Comparison of ENCODE assay signal across 1 cellular context in the genomic region with DNA sequence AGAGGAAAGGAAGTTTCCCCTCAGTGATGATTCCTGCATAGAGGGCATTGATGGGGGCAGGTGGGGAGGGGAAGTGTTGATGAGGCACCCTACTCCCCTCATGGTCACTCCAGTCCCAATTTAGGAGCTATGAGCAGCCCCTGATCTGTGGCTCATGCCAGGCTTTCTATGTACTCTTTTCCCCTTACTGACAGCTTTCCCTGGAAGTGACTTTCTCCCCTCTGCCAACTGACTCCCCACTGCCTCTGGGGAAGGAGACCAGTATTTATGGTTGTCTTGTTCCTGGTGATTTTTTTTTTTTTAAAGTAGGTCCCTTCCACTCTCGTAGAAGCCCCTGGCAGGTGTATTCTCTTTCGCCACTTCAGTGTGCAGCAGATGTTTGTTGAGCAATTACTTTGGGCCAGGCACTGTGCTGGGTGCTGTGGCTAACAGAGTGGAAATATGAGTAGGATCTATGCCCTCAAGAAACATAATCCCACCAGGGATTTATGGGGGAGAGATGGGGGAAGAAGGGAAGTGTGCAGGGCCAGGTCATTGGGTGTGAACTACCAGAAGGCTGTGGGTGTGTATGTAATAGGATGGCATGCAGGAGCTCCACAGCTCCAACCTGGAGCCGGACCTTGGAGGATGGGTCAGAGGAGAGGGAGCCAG.
TF ChIP-seq lines count a peak whose summit lies in the region.

No MANE protein-coding gene starts in this region.

TF ChIP-seq in K562, 482 proteins besides CTCF, POLR2A, EP300 and RAD21 (continued from another document):
- TF ChIP-seq, protein P1, sequence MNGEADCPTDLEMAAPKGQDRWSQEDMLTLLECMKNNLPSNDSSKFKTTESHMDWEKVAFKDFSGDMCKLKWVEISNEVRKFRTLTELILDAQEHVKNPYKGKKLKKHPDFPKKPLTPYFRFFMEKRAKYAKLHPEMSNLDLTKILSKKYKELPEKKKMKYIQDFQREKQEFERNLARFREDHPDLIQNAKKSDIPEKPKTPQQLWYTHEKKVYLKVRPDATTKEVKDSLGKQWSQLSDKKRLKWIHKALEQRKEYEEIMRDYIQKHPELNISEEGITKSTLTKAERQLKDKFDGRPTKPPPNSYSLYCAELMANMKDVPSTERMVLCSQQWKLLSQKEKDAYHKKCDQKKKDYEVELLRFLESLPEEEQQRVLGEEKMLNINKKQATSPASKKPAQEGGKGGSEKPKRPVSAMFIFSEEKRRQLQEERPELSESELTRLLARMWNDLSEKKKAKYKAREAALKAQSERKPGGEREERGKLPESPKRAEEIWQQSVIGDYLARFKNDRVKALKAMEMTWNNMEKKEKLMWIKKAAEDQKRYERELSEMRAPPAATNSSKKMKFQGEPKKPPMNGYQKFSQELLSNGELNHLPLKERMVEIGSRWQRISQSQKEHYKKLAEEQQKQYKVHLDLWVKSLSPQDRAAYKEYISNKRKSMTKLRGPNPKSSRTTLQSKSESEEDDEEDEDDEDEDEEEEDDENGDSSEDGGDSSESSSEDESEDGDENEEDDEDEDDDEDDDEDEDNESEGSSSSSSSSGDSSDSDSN (IDR thresholded peaks at IDR 0.05; ENCODE audit: borderline replicate concordance in 1 of 2, low read depth in 2 of 2, low read length in 2 of 2): no peak
- TF ChIP-seq ZBED1 (IDR thresholded peaks at IDR 0.05): no peak
- no peak for TF ChIP-seq BCOR (IDR thresholded peaks at IDR 0.05)
- no peak for TF ChIP-seq NCOA4 (IDR thresholded peaks at IDR 0.05; ENCODE audit: partially characterized antibody)
- no peak for TF ChIP-seq SREBF2 (CRISPR knock-in tag; IDR thresholded peaks at IDR 0.05)
- TF ChIP-seq, protein P2, sequence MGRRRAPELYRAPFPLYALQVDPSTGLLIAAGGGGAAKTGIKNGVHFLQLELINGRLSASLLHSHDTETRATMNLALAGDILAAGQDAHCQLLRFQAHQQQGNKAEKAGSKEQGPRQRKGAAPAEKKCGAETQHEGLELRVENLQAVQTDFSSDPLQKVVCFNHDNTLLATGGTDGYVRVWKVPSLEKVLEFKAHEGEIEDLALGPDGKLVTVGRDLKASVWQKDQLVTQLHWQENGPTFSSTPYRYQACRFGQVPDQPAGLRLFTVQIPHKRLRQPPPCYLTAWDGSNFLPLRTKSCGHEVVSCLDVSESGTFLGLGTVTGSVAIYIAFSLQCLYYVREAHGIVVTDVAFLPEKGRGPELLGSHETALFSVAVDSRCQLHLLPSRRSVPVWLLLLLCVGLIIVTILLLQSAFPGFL (CRISPR knock-in tag; IDR thresholded peaks at IDR 0.05): no peak
- TF ChIP-seq, protein P3, sequence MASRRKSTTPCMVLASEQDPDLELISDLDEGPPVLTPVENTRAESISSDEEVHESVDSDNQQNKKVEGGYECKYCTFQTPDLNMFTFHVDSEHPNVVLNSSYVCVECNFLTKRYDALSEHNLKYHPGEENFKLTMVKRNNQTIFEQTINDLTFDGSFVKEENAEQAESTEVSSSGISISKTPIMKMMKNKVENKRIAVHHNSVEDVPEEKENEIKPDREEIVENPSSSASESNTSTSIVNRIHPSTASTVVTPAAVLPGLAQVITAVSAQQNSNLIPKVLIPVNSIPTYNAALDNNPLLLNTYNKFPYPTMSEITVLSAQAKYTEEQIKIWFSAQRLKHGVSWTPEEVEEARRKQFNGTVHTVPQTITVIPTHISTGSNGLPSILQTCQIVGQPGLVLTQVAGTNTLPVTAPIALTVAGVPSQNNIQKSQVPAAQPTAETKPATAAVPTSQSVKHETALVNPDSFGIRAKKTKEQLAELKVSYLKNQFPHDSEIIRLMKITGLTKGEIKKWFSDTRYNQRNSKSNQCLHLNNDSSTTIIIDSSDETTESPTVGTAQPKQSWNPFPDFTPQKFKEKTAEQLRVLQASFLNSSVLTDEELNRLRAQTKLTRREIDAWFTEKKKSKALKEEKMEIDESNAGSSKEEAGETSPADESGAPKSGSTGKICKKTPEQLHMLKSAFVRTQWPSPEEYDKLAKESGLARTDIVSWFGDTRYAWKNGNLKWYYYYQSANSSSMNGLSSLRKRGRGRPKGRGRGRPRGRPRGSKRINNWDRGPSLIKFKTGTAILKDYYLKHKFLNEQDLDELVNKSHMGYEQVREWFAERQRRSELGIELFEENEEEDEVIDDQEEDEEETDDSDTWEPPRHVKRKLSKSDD (conservative IDR thresholded peaks at IDR 0.05; ENCODE audit: low read length): no peak
- no peak for TF ChIP-seq ZNF175 (CRISPR knock-in tag; IDR thresholded peaks at IDR 0.05; ENCODE audit: low read depth)
- TF ChIP-seq MAZ (CRISPR knock-in tag; conservative IDR thresholded peaks at IDR 0.05 in 1 of 2, IDR thresholded peaks at IDR 0.05 in 1 of 2): no peak
- TF ChIP-seq TRIM24 (IDR thresholded peaks at IDR 0.05): no peak
- TF ChIP-seq, protein P4, sequence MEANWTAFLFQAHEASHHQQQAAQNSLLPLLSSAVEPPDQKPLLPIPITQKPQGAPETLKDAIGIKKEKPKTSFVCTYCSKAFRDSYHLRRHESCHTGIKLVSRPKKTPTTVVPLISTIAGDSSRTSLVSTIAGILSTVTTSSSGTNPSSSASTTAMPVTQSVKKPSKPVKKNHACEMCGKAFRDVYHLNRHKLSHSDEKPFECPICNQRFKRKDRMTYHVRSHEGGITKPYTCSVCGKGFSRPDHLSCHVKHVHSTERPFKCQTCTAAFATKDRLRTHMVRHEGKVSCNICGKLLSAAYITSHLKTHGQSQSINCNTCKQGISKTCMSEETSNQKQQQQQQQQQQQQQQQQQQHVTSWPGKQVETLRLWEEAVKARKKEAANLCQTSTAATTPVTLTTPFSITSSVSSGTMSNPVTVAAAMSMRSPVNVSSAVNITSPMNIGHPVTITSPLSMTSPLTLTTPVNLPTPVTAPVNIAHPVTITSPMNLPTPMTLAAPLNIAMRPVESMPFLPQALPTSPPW (CRISPR knock-in tag; IDR thresholded peaks at IDR 0.05): no peak
- TF ChIP-seq, protein P5, sequence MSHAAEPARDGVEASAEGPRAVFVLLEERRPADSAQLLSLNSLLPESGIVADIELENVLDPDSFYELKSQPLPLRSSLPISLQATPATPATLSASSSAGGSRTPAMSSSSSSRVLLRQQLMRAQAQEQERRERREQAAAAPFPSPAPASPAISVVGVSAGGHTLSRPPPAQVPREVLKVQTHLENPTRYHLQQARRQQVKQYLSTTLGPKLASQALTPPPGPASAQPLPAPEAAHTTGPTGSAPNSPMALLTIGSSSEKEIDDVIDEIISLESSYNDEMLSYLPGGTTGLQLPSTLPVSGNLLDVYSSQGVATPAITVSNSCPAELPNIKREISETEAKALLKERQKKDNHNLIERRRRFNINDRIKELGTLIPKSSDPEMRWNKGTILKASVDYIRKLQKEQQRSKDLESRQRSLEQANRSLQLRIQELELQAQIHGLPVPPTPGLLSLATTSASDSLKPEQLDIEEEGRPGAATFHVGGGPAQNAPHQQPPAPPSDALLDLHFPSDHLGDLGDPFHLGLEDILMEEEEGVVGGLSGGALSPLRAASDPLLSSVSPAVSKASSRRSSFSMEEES (CRISPR knock-in tag; IDR thresholded peaks at IDR 0.05): no peak
- TF ChIP-seq, protein P6, sequence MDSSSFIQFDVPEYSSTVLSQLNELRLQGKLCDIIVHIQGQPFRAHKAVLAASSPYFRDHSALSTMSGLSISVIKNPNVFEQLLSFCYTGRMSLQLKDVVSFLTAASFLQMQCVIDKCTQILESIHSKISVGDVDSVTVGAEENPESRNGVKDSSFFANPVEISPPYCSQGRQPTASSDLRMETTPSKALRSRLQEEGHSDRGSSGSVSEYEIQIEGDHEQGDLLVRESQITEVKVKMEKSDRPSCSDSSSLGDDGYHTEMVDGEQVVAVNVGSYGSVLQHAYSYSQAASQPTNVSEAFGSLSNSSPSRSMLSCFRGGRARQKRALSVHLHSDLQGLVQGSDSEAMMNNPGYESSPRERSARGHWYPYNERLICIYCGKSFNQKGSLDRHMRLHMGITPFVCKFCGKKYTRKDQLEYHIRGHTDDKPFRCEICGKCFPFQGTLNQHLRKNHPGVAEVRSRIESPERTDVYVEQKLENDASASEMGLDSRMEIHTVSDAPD (CRISPR knock-in tag; IDR thresholded peaks at IDR 0.05): no peak
- no peak for TF ChIP-seq ETV6 (IDR thresholded peaks at IDR 0.05; ENCODE audit: borderline replicate concordance in 1 of 2, low read depth in 2 of 2, low read length in 1 of 2)
- TF ChIP-seq ETV6 (CRISPR knock-in tag; IDR thresholded peaks at IDR 0.05; ENCODE audit: borderline replicate concordance): no peak
- TF ChIP-seq ATF1 (CRISPR knock-in tag; IDR thresholded peaks at IDR 0.05): no peak
- TF ChIP-seq ATF1 (tag; IDR thresholded peaks at IDR 0.05): no peak
- TF ChIP-seq NR4A1 (CRISPR knock-in tag; IDR thresholded peaks at IDR 0.05): no peak
- no peak for TF ChIP-seq NR4A1 (tag; IDR thresholded peaks at IDR 0.05)
- TF ChIP-seq, protein P7, sequence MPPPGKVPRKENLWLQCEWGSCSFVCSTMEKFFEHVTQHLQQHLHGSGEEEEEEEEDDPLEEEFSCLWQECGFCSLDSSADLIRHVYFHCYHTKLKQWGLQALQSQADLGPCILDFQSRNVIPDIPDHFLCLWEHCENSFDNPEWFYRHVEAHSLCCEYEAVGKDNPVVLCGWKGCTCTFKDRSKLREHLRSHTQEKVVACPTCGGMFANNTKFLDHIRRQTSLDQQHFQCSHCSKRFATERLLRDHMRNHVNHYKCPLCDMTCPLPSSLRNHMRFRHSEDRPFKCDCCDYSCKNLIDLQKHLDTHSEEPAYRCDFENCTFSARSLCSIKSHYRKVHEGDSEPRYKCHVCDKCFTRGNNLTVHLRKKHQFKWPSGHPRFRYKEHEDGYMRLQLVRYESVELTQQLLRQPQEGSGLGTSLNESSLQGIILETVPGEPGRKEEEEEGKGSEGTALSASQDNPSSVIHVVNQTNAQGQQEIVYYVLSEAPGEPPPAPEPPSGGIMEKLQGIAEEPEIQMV (tag; conservative IDR thresholded peaks at IDR 0.05; ENCODE audit: low read depth): no peak
- TF ChIP-seq POLR2AphosphoS2 (IDR thresholded peaks at IDR 0.05; ENCODE audit: low read length): no peak
